20 cellular contexts compared by ENCODE assay signal in the genomic region with DNA sequence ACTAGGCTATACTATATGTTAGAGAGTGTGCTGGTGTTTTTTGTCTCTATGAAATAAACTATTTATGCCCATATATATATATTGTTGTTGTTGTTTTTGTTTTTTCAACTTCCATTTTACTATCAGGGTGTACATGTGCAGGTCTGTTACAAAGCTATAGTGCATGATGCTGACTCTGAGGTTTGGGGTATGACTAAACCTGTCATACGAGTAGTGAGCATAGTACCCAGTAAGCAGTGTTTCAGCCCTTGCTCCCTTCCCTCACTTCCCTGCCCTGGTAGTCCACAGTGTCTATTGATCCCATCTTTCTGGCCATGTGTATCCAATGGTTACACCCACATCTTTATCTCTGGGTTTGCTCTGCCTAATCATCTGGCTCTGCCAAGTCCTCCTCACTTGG.
"Had no signal": no experiment of that assay in that cellular context is flagged by ENCODE, and none has a peak within 500 bp of the region (broad histone marks: within the 10 kb centered on the region; RNA-seq: fewer than 3 reads in every experiment).

No MANE protein-coding gene starts in this region.

- H3K27ac Mint-ChIP-seq: activated CD4-positive, alpha-beta memory T cell treated with anti-CD3 and anti-CD28 coated beads for 36 hours; activated CD8-positive, alpha-beta memory T cell treated with anti-CD3 and anti-CD28 coated beads, Interleukin-2, amount 10 ng/mL, durations not matched to agents 7 days and 5 days; T-cell had no signal

- FAIRE-seq: kidney had no signal

- H3K4me3 Mint-ChIP-seq: activated CD4-positive, alpha-beta memory T cell treated with anti-CD3 and anti-CD28 coated beads for 36 hours; activated CD8-positive, alpha-beta memory T cell treated with anti-CD3 and anti-CD28 coated beads, Interleukin-2, amount 10 ng/mL, durations not matched to agents 7 days and 5 days; activated naive CD8-positive, alpha-beta T cell treated with anti-CD3 and anti-CD28 coated beads, Interleukin-2, amount 50 U/mL, for 24 hours; naive thymus-derived CD8-positive, alpha-beta T cell; T-cell had no signal

- ATAC-seq: activated CD8-positive, alpha-beta memory T cell treated with anti-CD3 and anti-CD28 coated beads, Interleukin-2, amount 10 ng/mL, durations not matched to agents 7 days and 5 days; activated naive CD8-positive, alpha-beta T cell treated with anti-CD3 and anti-CD28 coated beads, Interleukin-2, amount 50 U/mL, for 24 hours; foreskin keratinocyte; left lobe of liver; naive thymus-derived CD8-positive, alpha-beta T cell; T-cell had no signal

- H3K27me3 ChIP-seq: foreskin keratinocyte, spleen, thyroid gland had no signal

- H3K36me3 ChIP-seq: prostate gland, spleen, thyroid gland had no signal

- H3K4me3 ChIP-seq: lung, prostate gland, spleen, thyroid gland had no signal

- H3K4me1 Mint-ChIP-seq: naive thymus-derived CD8-positive, alpha-beta T cell had no signal

- H3K4me1 ChIP-seq: foreskin keratinocyte, prostate gland had no signal

- H3K27ac ChIP-seq: foreskin keratinocyte, prostate gland, thyroid gland had no signal

- H3K36me3 Mint-ChIP-seq: activated CD4-positive, alpha-beta memory T cell treated with anti-CD3 and anti-CD28 coated beads for 36 hours; activated CD8-positive, alpha-beta memory T cell treated with anti-CD3 and anti-CD28 coated beads, Interleukin-2, amount 10 ng/mL, durations not matched to agents 7 days and 5 days; naive thymus-derived CD8-positive, alpha-beta T cell; T-cell had no signal

- DNase-seq: activated CD4-positive, alpha-beta memory T cell treated with anti-CD3 and anti-CD28 coated beads for 36 hours; activated CD4-positive, alpha-beta T cell treated with anti-CD3 and anti-CD28 coated beads for 4 hours; activated CD8-positive, alpha-beta memory T cell treated with anti-CD3 and anti-CD28 coated beads, Interleukin-2, amount 10 ng/mL, durations not matched to agents 7 days and 5 days; activated gamma-delta T cell; activated naive CD4-positive, alpha-beta T cell treated with anti-CD3 and anti-CD28 coated beads, Interleukin-2, amount 50 U/mL, for 16 hours; activated naive CD8-positive, alpha-beta T cell treated with anti-CD3 and anti-CD28 coated beads, Interleukin-2, amount 50 U/mL, for 24 hours; activated T-cell treated with anti-CD3 and anti-CD28 coated beads for 4 hours; effector CD4-positive, alpha-beta T cell; erythroblast; foreskin keratinocyte; kidney; naive thymus-derived CD8-positive, alpha-beta T cell; spleen; stimulated activated CD4-positive, alpha-beta T cell treated with anti-CD3 and anti-CD28 coated beads, Interleukin-4, amount 100 ng/mL, for 1 hour; stimulated activated naive CD4-positive, alpha-beta T cell treated with Interleukin-2 at 50 U/mL for 16 hours; T-cell had no signal

- H3K27me3 Mint-ChIP-seq: activated CD4-positive, alpha-beta memory T cell treated with anti-CD3 and anti-CD28 coated beads for 36 hours; activated CD8-positive, alpha-beta memory T cell treated with anti-CD3 and anti-CD28 coated beads, Interleukin-2, amount 10 ng/mL, durations not matched to agents 7 days and 5 days; activated naive CD8-positive, alpha-beta T cell treated with anti-CD3 and anti-CD28 coated beads, Interleukin-2, amount 50 U/mL, for 24 hours had no signal

- H3K9me3 Mint-ChIP-seq: activated CD4-positive, alpha-beta memory T cell treated with anti-CD3 and anti-CD28 coated beads for 36 hours; activated naive CD8-positive, alpha-beta T cell treated with anti-CD3 and anti-CD28 coated beads, Interleukin-2, amount 50 U/mL, for 24 hours; naive thymus-derived CD8-positive, alpha-beta T cell; T-cell had no signal

- H3K9me3 ChIP-seq: prostate gland, spleen, thyroid gland had no signal
